Comparison of ENCODE assay signal across 21 cellular contexts in genomic region chr5:150263339-150263738, GRCh38. TPM values are rescaled to one million over a fixed set of nuclear protein-coding genes. Genes with fewer than 3 reads are reported as not detected.
DNase-seq lines count a peak whose midpoint lies in the region; FAIRE-seq and TF ChIP-seq lines count a peak whose summit lies in the region.
"Had no signal": no experiment of that assay in that cellular context is flagged by ENCODE, and none has a peak within 500 bp of the region (broad histone marks: within the 10 kb centered on the region; RNA-seq: fewer than 3 reads in every experiment).

No MANE protein-coding gene starts in this region.

- H2AFZ ChIP-seq in ACC112 (ENCODE audit: low read length, unreplicated experiment) (no peak overlapping the region), neural cell (ENCODE audit: low read depth, low read length) (no peak overlapping the region)
- H2AFZ ChIP-seq: parathyroid adenoma had no signal

- H3K4me2 ChIP-seq in neural cell (ENCODE audit: low read length), result peak overlapping the region; percentile 52

- peak overlapping the region; percentile 70 for H3K4me3 Mint-ChIP-seq in HFFc6
- H3K4me3 Mint-ChIP-seq: activated CD4-positive, alpha-beta memory T cell treated with anti-CD3 and anti-CD28 coated beads for 36 hours; CD4-positive, alpha-beta T cell; T-helper 17 cell had no signal

- no peaks in the 10 kb centered on the region for H3K9me3 Mint-ChIP-seq in HFFc6
- H3K9me3 Mint-ChIP-seq: activated CD4-positive, alpha-beta memory T cell treated with anti-CD3 and anti-CD28 coated beads for 36 hours; CD4-positive, alpha-beta T cell had no signal

- no peak for TF ChIP-seq POLR2A in sigmoid colon (IDR thresholded peaks at IDR 0.05)
- TF ChIP-seq POLR2A in H54 (IDR thresholded peaks at IDR 0.05; ENCODE audit: low read depth, low read length), result no peak

- peaks cover 1% of the 10 kb centered on the region; the same call in 1 of the 2 replicates for H3K27me3 Mint-ChIP-seq in HFFc6 (ENCODE audit: insufficient read depth)
- H3K27me3 Mint-ChIP-seq: CD4-positive, alpha-beta T cell had no signal

- peak overlapping the region; percentile 51 for H3K27ac Mint-ChIP-seq in HFFc6
- H3K27ac Mint-ChIP-seq: activated CD4-positive, alpha-beta memory T cell treated with anti-CD3 and anti-CD28 coated beads for 36 hours; CD4-positive, alpha-beta T cell; T-helper 17 cell had no signal

- no peaks in the 10 kb centered on the region for H3K27me3 ChIP-seq in ACC112 (ENCODE audit: insufficient read depth, low read length)
- H3K27me3 ChIP-seq in bronchial epithelial cell (ENCODE audit: control insufficient read depth, insufficient read depth, low read length), result peaks cover 2% of the 10 kb centered on the region
- H3K27me3 ChIP-seq in neural cell (ENCODE audit: insufficient read depth, low read depth, low read length), result no peaks in the 10 kb centered on the region
- H3K27me3 ChIP-seq in sigmoid colon, result no peaks in the 10 kb centered on the region

- WGBS in sigmoid colon, 2 donors, result 84 to 85% methylated on average over 5 of the region's 5 CpGs

- peaks cover 49% of the 10 kb centered on the region for H3K4me1 ChIP-seq in ACC112 (ENCODE audit: control insufficient read depth, insufficient read depth, low read length, unreplicated experiment)
- peaks cover 0 to 16% (median 10%) of the 10 kb centered on the region in 4 donors for H3K4me1 ChIP-seq in sigmoid colon
- H3K4me1 ChIP-seq: parathyroid adenoma had no signal

- no peak for TF ChIP-seq CTCF in HFFc6 (IDR thresholded peaks at IDR 0.05)
- no peak for TF ChIP-seq CTCF in bronchial epithelial cell (IDR thresholded peaks at IDR 0.05; ENCODE audit: insufficient read depth, low read length, severe bottlenecking)
- TF ChIP-seq CTCF in neural cell (IDR thresholded peaks at IDR 0.05; ENCODE audit: poor library complexity, severe bottlenecking), result no peak
- TF ChIP-seq CTCF in sigmoid colon (IDR thresholded peaks at IDR 0.05), result no peak

- no peak for DNase-seq in HFFc6
- DNase-seq in bronchial epithelial cell (ENCODE audit: low read depth), result no peak
- DNase-seq in sigmoid colon, result no peak
- no peak for DNase-seq in globus pallidus (ENCODE audit: low spot score)
- no peak for DNase-seq in H54 (ENCODE audit: insufficient read length, low spot score)
- no peak for DNase-seq in RCC 7860 (ENCODE audit: low spot score)
- DNase-seq: activated CD4-positive, alpha-beta memory T cell treated with anti-CD3 and anti-CD28 coated beads for 36 hours; CD4-positive, alpha-beta T cell; effector CD8-positive, alpha-beta T cell; islet precursor cell; NCI-H1417; NCI-H526; SIG-M5; stimulated activated CD4-positive, alpha-beta T cell treated with anti-CD3 and anti-CD28 coated beads, Interleukin-4, amount 100 ng/mL, for 1 hour; T-helper 17 cell had no signal

- TF ChIP-seq EP300 in neural cell (conservative IDR thresholded peaks at IDR 0.05; ENCODE audit: poor library complexity, severe bottlenecking) (no peak), sigmoid colon (IDR thresholded peaks at IDR 0.05) (no peak)

- H3K9me3 ChIP-seq in neural cell (ENCODE audit: low read length) (no peaks in the 10 kb centered on the region), sigmoid colon (no peaks in the 10 kb centered on the region)

- no peaks in the 10 kb centered on the region for H3K36me3 Mint-ChIP-seq in HFFc6 (ENCODE audit: low read depth)
- H3K36me3 Mint-ChIP-seq: activated CD4-positive, alpha-beta memory T cell treated with anti-CD3 and anti-CD28 coated beads for 36 hours had no signal

- TF ChIP-seq RAD21 in neural cell (conservative IDR thresholded peaks at IDR 0.05), result no peak

- H3K79me2 ChIP-seq in ACC112 (ENCODE audit: control insufficient read depth, insufficient read depth, low read length, unreplicated experiment) (no peaks in the 10 kb centered on the region), neural cell (replicated peaks; ENCODE audit: insufficient read depth, low read length) (no peaks in the 10 kb centered on the region)
- H3K79me2 ChIP-seq: parathyroid adenoma had no signal

- peak overlapping the region; percentile 35 for H3K27ac ChIP-seq in ACC112 (ENCODE audit: low read depth, low read length)
- H3K27ac ChIP-seq in neural cell (ENCODE audit: low read length), result peak overlapping the region; percentile 73
- peak overlapping the region in 1 of 4 donors; percentile 59 for H3K27ac ChIP-seq in sigmoid colon
- H3K27ac ChIP-seq: parathyroid adenoma, WERI-Rb-1 had no signal

- FAIRE-seq in bronchial epithelial cell (lab: Jason Lieb, UNC) (peak; percentile 97), H54 (lab: Jason Lieb, UNC) (no peak), RCC 7860 (lab: Jason Lieb, UNC) (no peak)

- H3K4me1 Mint-ChIP-seq in HFFc6 (ENCODE audit: low read depth), result peaks cover 63% of the 10 kb centered on the region
- H3K4me1 Mint-ChIP-seq: T-helper 17 cell had no signal

- H3K9ac ChIP-seq in neural cell (ENCODE audit: low read length), result peak overlapping the region; percentile 62
- H3K9ac ChIP-seq: parathyroid adenoma had no signal

- H3F3A ChIP-seq in neural cell (ENCODE audit: insufficient read depth, low read length, poor library complexity, severe bottlenecking), result no peaks in the 10 kb centered on the region

- H3K9me2 ChIP-seq in neural cell (ENCODE audit: insufficient read depth, low read length), result no peaks in the 10 kb centered on the region

- H3K4me3 ChIP-seq in ACC112 (ENCODE audit: low read depth, low read length) (peak overlapping the region; percentile 34; the same call in 1 of the 2 replicates), bronchial epithelial cell (ENCODE audit: low read depth, low read length) (no peak overlapping the region), neural cell (ENCODE audit: low read length) (peak overlapping the region; percentile 60), sigmoid colon (no peak overlapping the region)
- H3K4me3 ChIP-seq: smooth muscle cell had no signal

- no peaks in the 10 kb centered on the region for H4K20me1 ChIP-seq in neural cell (ENCODE audit: insufficient read depth)

- intact Hi-C loops in sigmoid colon (cut with DNase I), result no loop called here

- H3K36me3 ChIP-seq in ACC112 (ENCODE audit: insufficient read depth, low read length) (no peaks in the 10 kb centered on the region), bronchial epithelial cell (ENCODE audit: control insufficient read depth, insufficient read depth, low read length) (no peaks in the 10 kb centered on the region), neural cell (ENCODE audit: insufficient read depth, low read length) (no peaks in the 10 kb centered on the region), sigmoid colon (no peaks in the 10 kb centered on the region)
- H3K36me3 ChIP-seq: WERI-Rb-1 had no signal

TF ChIP-seq in neural cell, 6 proteins besides CTCF, POLR2A, EP300 and RAD21:
- TF ChIP-seq POLR2AphosphoS5 (IDR thresholded peaks at IDR 0.05), result peak; percentile 7
- TF ChIP-seq REST (IDR thresholded peaks at IDR 0.05; ENCODE audit: borderline replicate concordance), result no peak
- TF ChIP-seq SMC3 (conservative IDR thresholded peaks at IDR 0.05; ENCODE audit: poor library complexity), result no peak

RNA-seq across cellular contexts. Expression of gene CAMK2A, which starts 26.2 kb away (rescaled TPM):
- total RNA-seq in HFFc6 (2021; fragmentation: NEBNext Ultra II Directional; extraction: Animal tissue kit (Norgen Biotek cat#: 25700)), result under 1 TPM; 0.09 to 0.64 (median 0.18) TPM
- under 0.01 TPM in 1 of 2 replicates, not detected in the other for total RNA-seq in bronchial epithelial cell
- 61.7 and 73.9 TPM in 2 replicates for polyA plus RNA-seq in neural cell
- polyA minus RNA-seq in neural cell, result 103 and 134 TPM in 2 replicates
- 1 to 10 TPM in 2 of 4 donors, under 1 TPM in 2; 0.49 to 2.1 (median 1.2) TPM for total RNA-seq in sigmoid colon
- under 1 TPM in 2 of 3 donors, not detected in 1; 0.44 to 0.60 TPM for polyA plus RNA-seq in sigmoid colon
- total RNA-seq: activated CD4-positive, alpha-beta memory T cell treated with anti-CD3 and anti-CD28 coated beads for 36 hours; lung microvascular endothelial cell; T-helper 17 cell had no signal

RNA-seq across cellular contexts. Expression of gene ARSI, which starts 39.4 kb away (rescaled TPM):
- 1 to 10 TPM; 4.6 to 6.7 (median 4.9) TPM for total RNA-seq in HFFc6 (2021; fragmentation: NEBNext Ultra II Directional; extraction: Animal tissue kit (Norgen Biotek cat#: 25700))
- total RNA-seq in bronchial epithelial cell (5.4 and 5.8 TPM in 2 replicates), sigmoid colon (1 to 10 TPM; 1.4 to 3.3 (median 2.3) TPM)
- polyA plus RNA-seq in neural cell (not detected in 2 replicates), sigmoid colon (under 1 TPM in 1 of 3 donors, not detected in 2; 0.63 TPM)
- polyA minus RNA-seq in neural cell, result not detected in 2 replicates
- total RNA-seq: activated CD4-positive, alpha-beta memory T cell treated with anti-CD3 and anti-CD28 coated beads for 36 hours; lung microvascular endothelial cell; T-helper 17 cell had no signal

Comparison
In these comparisons a context has a peak if more than half of its experiments do, and no peak if none do; other contexts are left out.
1. H3K4me3 ChIP-seq: peak in ACC112 (single experiment) and neural cell (single experiment); none in bronchial epithelial cell (single experiment) and sigmoid colon (0 of 4).